ENCODE assay signal across 8 cellular contexts in genomic region chr1:44354268-44354839, GRCh38. TPM values are rescaled to one million over a fixed set of nuclear protein-coding genes. Genes with fewer than 3 reads are reported as not detected.
DNase-seq lines count a peak whose midpoint lies in the region; ATAC-seq and TF ChIP-seq lines count a peak whose summit lies in the region.

No MANE protein-coding gene starts in this region.

- H3K4me1 ChIP-seq in Loucy (ENCODE audit: insufficient read depth, low read length, poor library complexity, severe bottlenecking): peaks cover 30% of the 10 kb centered on the region

- H3K4me3 ChIP-seq in Loucy (ENCODE audit: low read length, poor library complexity, severe bottlenecking) (peak overlapping the region; percentile 89), coronary artery (peak overlapping the region; percentile 88)

- H3K9me3 ChIP-seq in Loucy (ENCODE audit: insufficient read depth, low read depth, low read length): no peaks in the 10 kb centered on the region

- ATAC-seq in natural killer cell treated with Interleukin-12 subunit alpha and Interleukin-12 subunit beta and Interleukin-15 and Interleukin-18, amount 100 ng/mL, for 72 hours: no peak
- ATAC-seq in activated CD4-positive, CD25-positive, alpha-beta regulatory T cell treated with anti-CD3 and anti-CD28 coated beads, Interleukin-2, amount 50 U/mL, for 24 hours: no peak

- intact Hi-C loops in CD14-positive monocyte (cut with micrococcal nuclease): loop anchor here (1.0 to 10.0 kb wide), 3 partner anchors 140 to 380 kb away; partner anchors contain the start of genes ATP6V0B (in 1 of the 2), B4GALT2 (in 1 of the 2), DMAP1 (in 1 of the 2) and DPH2 (in 1 of the 2)

- DNase-seq in CD14-positive monocyte (ENCODE audit: low spot score) (no peak), coronary artery (ENCODE audit: low spot score) (no peak), NCI-H146 (lab: John Stamatoyannopoulos, UW) (no peak), NCI-H2081 (lab: John Stamatoyannopoulos, UW) (no peak)
- DNase-seq in natural killer cell treated with Interleukin-12 subunit alpha and Interleukin-12 subunit beta and Interleukin-15 and Interleukin-18, amount 100 ng/mL, for 72 hours (ENCODE audit: low spot score): no peak
- no peak for DNase-seq in activated effector memory CD4-positive, alpha-beta T cell treated with anti-CD3 and anti-CD28 coated beads, Interleukin-2, amount 50 U/mL, for 16 hours

- peak overlapping the region; percentile 75 to 82 for H3K27ac ChIP-seq in coronary artery

- TF ChIP-seq CTCF in CD14-positive monocyte (IDR thresholded peaks at IDR 0.05) (no peak), Loucy (conservative IDR thresholded peaks at IDR 0.05; ENCODE audit: low read length) (no peak), coronary artery (IDR thresholded peaks at IDR 0.05) (no peak)

- H3F3A ChIP-seq in Loucy (ENCODE audit: low read depth): no peaks in the 10 kb centered on the region

- peak overlapping the region; percentile 80 for H3K9ac ChIP-seq in Loucy (ENCODE audit: low read depth, low read length, poor library complexity, severe bottlenecking)

- no peaks in the 10 kb centered on the region for H3K9me3 Mint-ChIP-seq in CD14-positive monocyte
- no peaks in the 10 kb centered on the region for H3K9me3 Mint-ChIP-seq in natural killer cell treated with Interleukin-12 subunit alpha and Interleukin-12 subunit beta and Interleukin-15 and Interleukin-18, amount 100 ng/mL, for 72 hours

- peaks cover 30% of the 10 kb centered on the region for H3K79me2 ChIP-seq in Loucy (ENCODE audit: insufficient read depth, low read length)

- H3K27me3 ChIP-seq in Loucy (ENCODE audit: insufficient read depth, low read length, poor library complexity, severe bottlenecking): no peaks in the 10 kb centered on the region

- no peaks in the 10 kb centered on the region for H3K9me2 ChIP-seq in Loucy (replicated peaks; ENCODE audit: low read depth, low read length)

- peak overlapping the region; percentile 76 to 81 for H3K4me3 Mint-ChIP-seq in CD14-positive monocyte
- H3K4me3 Mint-ChIP-seq in natural killer cell treated with Interleukin-12 subunit alpha and Interleukin-12 subunit beta and Interleukin-15 and Interleukin-18, amount 100 ng/mL, for 72 hours: peak overlapping the region; percentile 84

- H3K36me3 Mint-ChIP-seq in CD14-positive monocyte: peaks cover 3 to 5% of the 10 kb centered on the region in 2 donors
- no peaks in the 10 kb centered on the region for H3K36me3 Mint-ChIP-seq in natural killer cell treated with Interleukin-12 subunit alpha and Interleukin-12 subunit beta and Interleukin-15 and Interleukin-18, amount 100 ng/mL, for 72 hours

- no peaks in the 10 kb centered on the region for H3K27me3 Mint-ChIP-seq in CD14-positive monocyte (ENCODE audit: low read depth in 3 of 3)
- H3K27me3 Mint-ChIP-seq in natural killer cell treated with Interleukin-12 subunit alpha and Interleukin-12 subunit beta and Interleukin-15 and Interleukin-18, amount 100 ng/mL, for 72 hours: no peaks in the 10 kb centered on the region

- H3K36me3 ChIP-seq in Loucy (ENCODE audit: insufficient read depth, low read length): no peaks in the 10 kb centered on the region

- peak overlapping the region; percentile 88 for H3K4me2 ChIP-seq in Loucy (ENCODE audit: low read depth, low read length, poor library complexity, severe bottlenecking)

- H2AFZ ChIP-seq in Loucy (ENCODE audit: low read length): peak overlapping the region; percentile 8; the same call in 1 of the 2 replicates

- peaks cover 20% of the 10 kb centered on the region for H3K4me1 Mint-ChIP-seq in CD14-positive monocyte
- H3K4me1 Mint-ChIP-seq in natural killer cell treated with Interleukin-12 subunit alpha and Interleukin-12 subunit beta and Interleukin-15 and Interleukin-18, amount 100 ng/mL, for 72 hours (ENCODE audit: low read depth in 2 of 2): peaks cover 23 to 25% of the 10 kb centered on the region in 2 donors

- peak overlapping the region; percentile 62 to 93 (median 86) for H3K27ac Mint-ChIP-seq in CD14-positive monocyte
- peak overlapping the region in 1 of 2 donors; percentile 89 for H3K27ac Mint-ChIP-seq in natural killer cell treated with Interleukin-12 subunit alpha and Interleukin-12 subunit beta and Interleukin-15 and Interleukin-18, amount 100 ng/mL, for 72 hours

- peaks cover 10% of the 10 kb centered on the region for H4K20me1 ChIP-seq in Loucy (ENCODE audit: insufficient read depth, low read length, poor library complexity, severe bottlenecking)

RNA-seq across cellular contexts. Expression of gene ERI3, which starts 0.7 kb away (rescaled TPM):
- polyA plus RNA-seq in CD14-positive monocyte: 10 to 100 TPM; 26.4 to 26.6 TPM
- total RNA-seq in natural killer cell treated with Interleukin-12 subunit alpha and Interleukin-12 subunit beta and Interleukin-15 and Interleukin-18, amount 100 ng/mL, for 72 hours: 10 to 100 TPM; 33.2 to 36.0 TPM

RNA-seq across cellular contexts. Expression of gene RNF220, which starts 50.7 kb away (rescaled TPM):
- 10 to 100 TPM; 39.4 to 49.4 TPM for polyA plus RNA-seq in CD14-positive monocyte
- 10 to 100 TPM; 66.0 to 71.2 TPM for total RNA-seq in natural killer cell treated with Interleukin-12 subunit alpha and Interleukin-12 subunit beta and Interleukin-15 and Interleukin-18, amount 100 ng/mL, for 72 hours
